Comparison of ENCODE assay signal across 7 cellular contexts in genomic region chr11:45655347-45655756, GRCh38. TPM values are rescaled to one million over a fixed set of nuclear protein-coding genes. Genes with fewer than 3 reads are reported as not detected.
DNase-seq lines count a peak whose midpoint lies in the region; ATAC-seq, FAIRE-seq and TF ChIP-seq lines count a peak whose summit lies in the region.

No MANE protein-coding gene starts in this region.

- H3K4me1 ChIP-seq in gastroesophageal sphincter (peaks cover 0 to 27% (median 3%) of the 10 kb centered on the region in 3 donors), upper lobe of left lung (peaks cover 16 to 28% (median 20%) of the 10 kb centered on the region in 4 donors)

- 0 to 17% methylated on average over 1 to 10 of the region's 16 CpGs for WGBS in gastroesophageal sphincter (ENCODE audit: low coverage in 1 of 2), 2 donors
- 14 to 90% methylated on average over 2 to 16 of the region's 16 CpGs for WGBS in upper lobe of left lung, 2 donors

- peak; percentile 92 for FAIRE-seq in GM12891 (lab: Jason Lieb, UNC)

- TF ChIP-seq EP300 in gastroesophageal sphincter (IDR thresholded peaks at IDR 0.05), result no peak
- no peak for TF ChIP-seq EP300 in upper lobe of left lung (IDR thresholded peaks at IDR 0.05)

- H3K9me3 ChIP-seq in gastroesophageal sphincter (no peaks in the 10 kb centered on the region), upper lobe of left lung (no peaks in the 10 kb centered on the region)

- DNase-seq in GM12891 (ENCODE audit: insufficient read length, low spot score) (peak; percentile 77), LHCN-M2 (ENCODE audit: low read depth) (peak; percentile 51), RWPE1 (ENCODE audit: low spot score) (peak; percentile 80), omental fat pad (ENCODE audit: low spot score) (peak; percentile 55), upper lobe of left lung (peak; percentile 64)
- DNase-seq in activated gamma-delta T cell treated with anti-CD3 and anti-CD28 coated beads, Interleukin-2, amount 50 U/mL, for 16 hours (ENCODE audit: low read depth), result peak; percentile 31

- TF ChIP-seq POLR2A in GM12891 (IDR thresholded peaks at IDR 0.05; ENCODE audit: low read depth, low read length), result no peak
- TF ChIP-seq POLR2A in gastroesophageal sphincter (IDR thresholded peaks at IDR 0.05), result no peak
- no peak for TF ChIP-seq POLR2A in upper lobe of left lung (IDR thresholded peaks at IDR 0.05)

- H3K36me3 ChIP-seq in gastroesophageal sphincter (no peaks in the 10 kb centered on the region), upper lobe of left lung (peaks cover 0 to 5% (median 0%) of the 10 kb centered on the region in 4 donors)

- ATAC-seq in gastroesophageal sphincter (peak; percentile 55), omental fat pad (ENCODE audit: low FRiP score) (peak; percentile 52), upper lobe of left lung (ENCODE audit: low FRiP score in 2 of 2) (peak; percentile 64 to 73)

- TF ChIP-seq CTCF in RWPE1 (conservative IDR thresholded peaks at IDR 0.05; ENCODE audit: low read depth), result peak; percentile 95
- peak in 3 of 4 experiments; percentile 79 to 92 (median 82) for TF ChIP-seq CTCF in gastroesophageal sphincter (IDR thresholded peaks at IDR 0.05)
- TF ChIP-seq CTCF in omental fat pad (IDR thresholded peaks at IDR 0.05), result peak in 1 of 3 donors; percentile 76
- peak; percentile 83 to 92 (median 86) for TF ChIP-seq CTCF in upper lobe of left lung (IDR thresholded peaks at IDR 0.05)

- POLR2A ChIA-PET in RWPE1 (lab: Yijun Ruan, JAX; ENCODE audit: low non-redundant PET), result no interaction called here

- CTCF ChIA-PET in RWPE1 (lab: Yijun Ruan, JAX), result interaction anchor here (0.5 to 2.3 kb wide), 22 partner anchors 9 to 702 kb away, joined by 3 to 14 read pairs (median 4); no protein-coding TSS in a partner anchor

- H3K27ac ChIP-seq in RWPE1 (no peak overlapping the region), gastroesophageal sphincter (no peak overlapping the region), upper lobe of left lung (no peak overlapping the region)

- no peak overlapping the region for H3K4me3 ChIP-seq in gastroesophageal sphincter
- H3K4me3 ChIP-seq in upper lobe of left lung, result no peak overlapping the region

- peaks cover 66% of the 10 kb centered on the region for H3K27me3 ChIP-seq in gastroesophageal sphincter
- H3K27me3 ChIP-seq in upper lobe of left lung, result no peaks in the 10 kb centered on the region

TF ChIP-seq in GM12891, 5 proteins besides CTCF, POLR2A, EP300 and RAD21:
- TF ChIP-seq POU2F2 (IDR thresholded peaks at IDR 0.05; ENCODE audit: low read depth, low read length), result no peak
- no peak for TF ChIP-seq PAX5 (IDR thresholded peaks at IDR 0.05; ENCODE audit: insufficient read depth, low read length, severe bottlenecking)
- no peak for TF ChIP-seq SPI1 (IDR thresholded peaks at IDR 0.05; ENCODE audit: low read depth, low read length)
- TF ChIP-seq POLR2AphosphoS5 (IDR thresholded peaks at IDR 0.05; ENCODE audit: low read depth, low read length), result no peak
- TF ChIP-seq TAF1 (IDR thresholded peaks at IDR 0.05; ENCODE audit: low read depth, low read length), result no peak

RNA-seq across cellular contexts. Expression of gene CHST1, which starts 10.1 kb away (rescaled TPM):
- polyA plus RNA-seq in GM12891 (2012; ENCODE audit: low read depth, missing spikeins), result not detected
- total RNA-seq in LHCN-M2 (2014; rRNA removed) (3.1 and 5.8 TPM in 2 replicates), gastroesophageal sphincter (1 to 10 TPM; 2.1 to 4.7 (median 2.4) TPM), omental fat pad (1 to 10 TPM in 3 of 4 donors, under 1 TPM in 1; 0.37 to 8.4 (median 2.7) TPM), upper lobe of left lung (1 to 10 TPM; 1.6 to 7.4 (median 2.6) TPM)
- polyA plus RNA-seq in LHCN-M2 (2012), result 0.45 TPM
